Comparison of ENCODE assay signal across 11 cellular contexts in the genomic region with DNA sequence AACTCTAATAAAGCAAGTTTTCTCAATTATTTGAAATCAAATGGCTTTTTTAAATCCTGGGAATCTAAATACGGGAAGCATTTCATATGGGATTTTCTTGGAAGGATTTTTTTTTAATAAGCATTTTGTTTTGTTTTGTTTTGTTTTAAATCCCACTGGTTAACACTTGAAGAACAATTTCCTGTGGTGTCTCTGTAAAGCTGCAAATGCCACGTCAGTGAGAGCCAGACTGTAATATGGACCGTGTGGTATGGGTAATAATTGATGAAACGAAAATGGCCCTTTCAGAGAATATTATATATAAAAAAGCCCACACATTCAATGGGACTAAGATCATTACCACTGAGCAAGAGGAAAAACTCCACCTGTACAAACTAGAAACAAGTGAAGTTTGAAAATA. TPM values are rescaled to one million over a fixed set of nuclear protein-coding genes. Genes with fewer than 3 reads are reported as not detected.
DNase-seq lines count a peak whose midpoint lies in the region; ATAC-seq and TF ChIP-seq lines count a peak whose summit lies in the region.
"Had no signal": no experiment of that assay in that cellular context is flagged by ENCODE, and none has a peak within 500 bp of the region (broad histone marks: within the 10 kb centered on the region; RNA-seq: fewer than 3 reads in every experiment).

No MANE protein-coding gene starts in this region.

- H3K4me3 ChIP-seq in ascending aorta = no peak overlapping the region

- no peaks in the 10 kb centered on the region for H3K27me3 ChIP-seq in ascending aorta

- ATAC-seq in activated T-cell treated with anti-CD3 and anti-CD28 coated beads, Interleukin-2, amount 50 U/mL, for 72 hours (replicated peaks in 1 of 2) = no peak
- ATAC-seq in HG02759 (IDR thresholded peaks at IDR 0.05; ENCODE audit: unreplicated experiment) (peak; percentile 74), HG03565 (IDR thresholded peaks at IDR 0.05; ENCODE audit: unreplicated experiment) (peak; percentile 35)
- ATAC-seq in stimulated activated naive CD8-positive, alpha-beta T cell treated with anti-CD3 and anti-CD28 coated beads, Interleukin-15, amount 100 ng/mL, for 72 hours = no peak

- H3K4me3 Mint-ChIP-seq in activated T-cell treated with anti-CD3 and anti-CD28 coated beads, Interleukin-2, amount 50 U/mL, for 72 hours = peak overlapping the region; percentile 65 to 82
- H3K4me3 Mint-ChIP-seq in stimulated activated naive CD8-positive, alpha-beta T cell treated with anti-CD3 and anti-CD28 coated beads, Interleukin-15, amount 100 ng/mL, for 72 hours = peak overlapping the region; percentile 59 to 63
- H3K4me3 Mint-ChIP-seq: brain, type B pancreatic cell had no signal

- peak overlapping the region; percentile 54 for H3K27ac Mint-ChIP-seq in activated T-cell treated with anti-CD3 and anti-CD28 coated beads, Interleukin-2, amount 50 U/mL, for 72 hours
- H3K27ac Mint-ChIP-seq in stimulated activated naive CD8-positive, alpha-beta T cell treated with anti-CD3 and anti-CD28 coated beads, Interleukin-15, amount 100 ng/mL, for 72 hours = no peak overlapping the region
- H3K27ac Mint-ChIP-seq: brain, type B pancreatic cell had no signal

- no peaks in the 10 kb centered on the region for H3K36me3 ChIP-seq in ascending aorta

- no peaks in the 10 kb centered on the region for H3K9me3 ChIP-seq in ascending aorta

- H3K4me1 ChIP-seq in ascending aorta = no peaks in the 10 kb centered on the region

- no peak for DNase-seq in activated T-cell treated with anti-CD3 and anti-CD28 coated beads, Interleukin-2, amount 50 U/mL, for 72 hours
- DNase-seq in activated T-cell treated with anti-CD3 and anti-CD28 coated beads for 4 hours (no peak), amygdala (lab: John Stamatoyannopoulos, UW) (no peak), ascending aorta (ENCODE audit: low spot score in 2 of 2) (no peak), NCI-H526 (lab: John Stamatoyannopoulos, UW) (no peak)
- no peak for DNase-seq in stimulated activated naive CD8-positive, alpha-beta T cell treated with anti-CD3 and anti-CD28 coated beads, Interleukin-15, amount 100 ng/mL, for 72 hours
- DNase-seq: stimulated activated CD4-positive, alpha-beta T cell treated with anti-CD3 and anti-CD28 coated beads, Interleukin-2, amount 100 ng/mL, for 48 hours had no signal

- TF ChIP-seq CTCF in ascending aorta (IDR thresholded peaks at IDR 0.05) = no peak

- no peaks in the 10 kb centered on the region for H3K9me3 Mint-ChIP-seq in activated T-cell treated with anti-CD3 and anti-CD28 coated beads, Interleukin-2, amount 50 U/mL, for 72 hours
- H3K9me3 Mint-ChIP-seq in stimulated activated naive CD8-positive, alpha-beta T cell treated with anti-CD3 and anti-CD28 coated beads, Interleukin-15, amount 100 ng/mL, for 72 hours = no peaks in the 10 kb centered on the region
- H3K9me3 Mint-ChIP-seq: brain, type B pancreatic cell had no signal

- peaks cover 25% of the 10 kb centered on the region for H3K4me1 Mint-ChIP-seq in activated T-cell treated with anti-CD3 and anti-CD28 coated beads, Interleukin-2, amount 50 U/mL, for 72 hours (ENCODE audit: low read depth)
- H3K4me1 Mint-ChIP-seq in stimulated activated naive CD8-positive, alpha-beta T cell treated with anti-CD3 and anti-CD28 coated beads, Interleukin-15, amount 100 ng/mL, for 72 hours = peaks cover 17% of the 10 kb centered on the region
- H3K4me1 Mint-ChIP-seq: brain had no signal

- no peaks in the 10 kb centered on the region for H3K36me3 Mint-ChIP-seq in activated T-cell treated with anti-CD3 and anti-CD28 coated beads, Interleukin-2, amount 50 U/mL, for 72 hours (ENCODE audit: insufficient read depth in 2 of 2)
- H3K36me3 Mint-ChIP-seq: brain, type B pancreatic cell had no signal

- H3K27me3 Mint-ChIP-seq in activated T-cell treated with anti-CD3 and anti-CD28 coated beads, Interleukin-2, amount 50 U/mL, for 72 hours (ENCODE audit: low read depth) = peaks cover 11% of the 10 kb centered on the region
- H3K27me3 Mint-ChIP-seq in stimulated activated naive CD8-positive, alpha-beta T cell treated with anti-CD3 and anti-CD28 coated beads, Interleukin-15, amount 100 ng/mL, for 72 hours = peaks cover 18% of the 10 kb centered on the region
- H3K27me3 Mint-ChIP-seq: type B pancreatic cell had no signal

- no peak overlapping the region for H3K27ac ChIP-seq in ascending aorta

- intact Hi-C loops in ascending aorta (cut with DNase I) = loop anchor here (2.0 kb wide), 1 partner anchor 35 kb away; no protein-coding TSS in a partner anchor

RNA-seq across cellular contexts. Expression of gene MIR17HG, which starts 33.9 kb away (rescaled TPM):
- 10 to 100 TPM; 15.7 to 17.9 TPM for total RNA-seq in activated T-cell treated with anti-CD3 and anti-CD28 coated beads, Interleukin-2, amount 50 U/mL, for 72 hours
- not detected for total RNA-seq in ascending aorta

Comparison
In these comparisons a context has a peak if more than half of its experiments do, and no peak if none do; other contexts are left out.
1. ATAC-seq: peak in HG02759 (single experiment) and HG03565 (single experiment); none in activated T-cell treated with anti-CD3 and anti-CD28 coated beads, Interleukin-2, amount 50 U/mL, for 72 hours (0 of 2) and stimulated activated naive CD8-positive, alpha-beta T cell treated with anti-CD3 and anti-CD28 coated beads, Interleukin-15, amount 100 ng/mL, for 72 hours (single experiment).
2. RNA of gene MIR17HG, which starts 33.9 kb away (total RNA-seq): 15.7 to 17.9 TPM in activated T-cell treated with anti-CD3 and anti-CD28 coated beads, Interleukin-2, amount 50 U/mL, for 72 hours; not detected in ascending aorta (single experiment); every median in the first group is over 10 times any median in the second.